Comparison of ENCODE assay signal across 8 cellular contexts in genomic region chr3:163261618-163262017, GRCh38.
"Had no signal": no experiment of that assay in that cellular context is flagged by ENCODE, and none has a peak within 500 bp of the region (broad histone marks: within the 10 kb centered on the region; RNA-seq: fewer than 3 reads in every experiment).

No MANE protein-coding gene starts in this region.

- DNase-seq: GDM1, GF-D8 had no signal

- ATAC-seq: GM12878 had no signal

- H3K4me3 ChIP-seq: GM12878 had no signal

- FAIRE-seq: G401.6, GM12878, GM12891, GM12892, GM18507, GM19239 had no signal
